ENCODE assay signal across 1 cellular context in genomic region chr5:163914911-163915310, GRCh38.
TF ChIP-seq lines count a peak whose summit lies in the region.

No MANE protein-coding gene starts in this region.

TF ChIP-seq in HepG2, 621 proteins besides CTCF, POLR2A, EP300 and RAD21 (continued from another document):
- TF ChIP-seq GLMP (CRISPR knock-in tag; IDR thresholded peaks at IDR 0.05; ENCODE audit: borderline replicate concordance) = no peak
- no peak for TF ChIP-seq ZNF225 (CRISPR knock-in tag; IDR thresholded peaks at IDR 0.05)
- no peak for TF ChIP-seq SP1 (IDR thresholded peaks at IDR 0.05)
- no peak for TF ChIP-seq SP1 (CRISPR knock-in tag; IDR thresholded peaks at IDR 0.05)
- no peak for TF ChIP-seq ZNF430 (CRISPR knock-in tag; IDR thresholded peaks at IDR 0.05)
